ENCODE assay signal across 8 cellular contexts in the genomic region with DNA sequence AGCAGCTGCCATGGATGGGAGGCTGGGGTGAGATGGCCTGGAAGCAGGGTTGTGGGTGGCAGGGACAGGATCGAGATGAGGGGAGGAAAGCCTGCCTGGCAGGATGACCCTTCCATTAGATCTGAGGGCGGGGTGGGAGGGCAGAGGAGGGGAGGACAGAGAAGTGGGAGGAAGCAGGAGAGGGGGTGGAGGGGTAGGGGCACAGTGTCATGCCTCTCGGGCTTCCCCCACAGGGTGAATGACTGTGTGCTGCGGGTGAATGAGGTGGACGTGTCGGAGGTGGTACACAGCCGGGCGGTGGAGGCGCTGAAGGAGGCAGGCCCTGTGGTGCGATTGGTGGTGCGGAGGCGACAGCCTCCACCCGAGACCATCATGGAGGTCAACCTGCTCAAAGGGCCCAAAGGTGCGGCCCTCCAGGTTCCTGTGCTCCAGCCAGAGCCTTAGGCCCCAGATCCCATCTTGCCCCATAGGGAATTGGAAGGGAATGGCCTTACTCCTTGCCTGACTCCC. TPM values are rescaled to one million over a fixed set of nuclear protein-coding genes. Genes with fewer than 3 reads are reported as not detected.
"Had no signal": no experiment of that assay in that cellular context is flagged by ENCODE, and none has a peak within 500 bp of the region (broad histone marks: within the 10 kb centered on the region; RNA-seq: fewer than 3 reads in every experiment).

No MANE protein-coding gene starts in this region.

- H3K27ac ChIP-seq: GM23248 had no signal

- H2AFZ ChIP-seq: GM23248 had no signal

- H3K36me3 ChIP-seq: HAP-1 had no signal

- H3K9ac ChIP-seq: GM23248 had no signal

- DNase-seq: GM23248, GOT3, H7, IMR-90 had no signal

- H3K9me3 ChIP-seq: HAP-1 had no signal

- H3K4me3 ChIP-seq: GM23248, HAP-1, K562 had no signal

RNA-seq across cellular contexts. Expression of a gene that starts 26.4 kb away (rescaled TPM):
- total RNA-seq: GM23248, H4, HT-29, IMR-90, K562 had no signal
